In genomic region chr9:104976196-104976595, GRCh38 we compare ENCODE assay signal across 26 cellular contexts.
"Had no signal": no experiment of that assay in that cellular context is flagged by ENCODE, and none has a peak within 500 bp of the region (broad histone marks: within the 10 kb centered on the region; RNA-seq: fewer than 3 reads in every experiment).

No MANE protein-coding gene starts in this region.

- H3K9me3 Mint-ChIP-seq: mesothelial cell of epicardium; natural killer cell; nephron progenitor cell; neural progenitor cell; stimulated activated memory B cell treated with anti-CD40 and anti-IgM and Interleukin-4, amounts not matched to agents 10 μg/mL and 1 μg/mL and 100 μg/mL, for 72 hours had no signal

- H2AFZ ChIP-seq: hepatocyte, neural progenitor cell, parathyroid adenoma had no signal

- H3K9me3 ChIP-seq: left ventricle myocardium inferior, neutrophil, right atrium auricular region, right lobe of liver, transverse colon, upper lobe of right lung had no signal

- H3K4me1 Mint-ChIP-seq: naive B cell; natural killer cell; neural progenitor cell; stimulated activated memory B cell treated with anti-CD40 and anti-IgM and Interleukin-4, amounts not matched to agents 10 μg/mL and 1 μg/mL and 100 μg/mL, for 72 hours had no signal

- DNase-seq: kidney; left ventricle myocardium inferior; mesendoderm; naive B cell; natural killer cell; nephron progenitor cell; occipital lobe; right lobe of liver; stimulated activated CD4-positive, alpha-beta T cell treated with anti-CD3 and anti-CD28 coated beads, Interleukin-1b, Interleukin-23, amount 100 ng/mL, for 48 hours; stimulated activated CD4-positive, alpha-beta T cell treated with anti-CD3 and anti-CD28 coated beads, Interleukin-2, amount 100 ng/mL, for 48 hours; stimulated activated CD4-positive, alpha-beta T cell treated with anti-CD3 and anti-CD28 coated beads, Interleukin-4, amount 100 ng/mL, for 4 hours; stimulated activated CD8-positive, alpha-beta memory T cell treated with anti-CD3 and anti-CD28 coated beads, Interleukin-4, amount 100 ng/mL, for 48 hours; stimulated activated naive CD4-positive, alpha-beta T cell treated with Interleukin-2 at 50 U/mL for 16 hours; stimulated activated naive CD8-positive, alpha-beta T cell treated with anti-CD3 and anti-CD28 coated beads, Interleukin-15, amount 100 ng/mL, for 72 hours; substantia nigra; transverse colon; upper lobe of right lung had no signal

- H3K4me3 Mint-ChIP-seq: mesothelial cell of epicardium; naive B cell; natural killer cell; nephron progenitor cell; neural progenitor cell; stimulated activated memory B cell treated with anti-CD40 and anti-IgM and Interleukin-4, amounts not matched to agents 10 μg/mL and 1 μg/mL and 100 μg/mL, for 72 hours; stimulated activated naive CD8-positive, alpha-beta T cell treated with anti-CD3 and anti-CD28 coated beads, Interleukin-15, amount 100 ng/mL, for 72 hours had no signal

- H3K4me1 ChIP-seq: neural progenitor cell, parathyroid adenoma, right atrium auricular region, right lobe of liver, upper lobe of right lung had no signal

- H3K4me3 ChIP-seq: hepatocyte, left ventricle myocardium inferior, lung, neural progenitor cell, right atrium auricular region, right lobe of liver, smooth muscle cell, transverse colon, upper lobe of right lung had no signal

- H3K4me2 ChIP-seq: hepatocyte, neural progenitor cell, smooth muscle cell had no signal

- ATAC-seq: natural killer cell; right lobe of liver; stimulated activated memory B cell treated with anti-CD40 and anti-IgM and Interleukin-4, amounts not matched to agents 10 μg/mL and 1 μg/mL and 100 μg/mL, for 72 hours; stimulated activated naive CD8-positive, alpha-beta T cell treated with anti-CD3 and anti-CD28 coated beads, Interleukin-15, amount 100 ng/mL, for 72 hours; upper lobe of right lung had no signal

- H3K36me3 ChIP-seq: left ventricle myocardium inferior, neural progenitor cell, neutrophil, right atrium auricular region, right lobe of liver, transverse colon, upper lobe of right lung had no signal

- H3K9ac ChIP-seq: neural progenitor cell, parathyroid adenoma had no signal

- H3K27me3 ChIP-seq: hepatocyte, neural progenitor cell, neutrophil, right atrium auricular region, right lobe of liver, transverse colon, upper lobe of right lung had no signal

- H3K36me3 Mint-ChIP-seq: mesothelial cell of epicardium; natural killer cell; neural progenitor cell; stimulated activated memory B cell treated with anti-CD40 and anti-IgM and Interleukin-4, amounts not matched to agents 10 μg/mL and 1 μg/mL and 100 μg/mL, for 72 hours had no signal

- H3K27ac ChIP-seq: hepatocyte, left ventricle myocardium inferior, neural progenitor cell, neutrophil, parathyroid adenoma, right atrium auricular region, right lobe of liver, upper lobe of right lung had no signal

- H3K27ac Mint-ChIP-seq: mesothelial cell of epicardium; natural killer cell; nephron progenitor cell; neural progenitor cell; stimulated activated memory B cell treated with anti-CD40 and anti-IgM and Interleukin-4, amounts not matched to agents 10 μg/mL and 1 μg/mL and 100 μg/mL, for 72 hours; stimulated activated naive CD8-positive, alpha-beta T cell treated with anti-CD3 and anti-CD28 coated beads, Interleukin-15, amount 100 ng/mL, for 72 hours had no signal
